Comparison of ENCODE assay signal across 8 cellular contexts in genomic region chr16:88453217-88453531, GRCh38. TPM values are rescaled to one million over a fixed set of nuclear protein-coding genes. Genes with fewer than 3 reads are reported as not detected.
DNase-seq lines count a peak whose midpoint lies in the region; ATAC-seq and TF ChIP-seq lines count a peak whose summit lies in the region.

Gene ZFPM1 (plus strand): TSS chr16:88453280. CDS start chr16:88453639, 359 bp downstream.

- no peak for TF ChIP-seq CTCF in RWPE2 (IDR thresholded peaks at IDR 0.05; ENCODE audit: poor library complexity, severe bottlenecking)
- no peak for TF ChIP-seq CTCF in foreskin fibroblast (IDR thresholded peaks at IDR 0.05; ENCODE audit: low read depth, low read length)
- no peak for TF ChIP-seq CTCF in spleen (IDR thresholded peaks at IDR 0.05 in 8 of 11, conservative IDR thresholded peaks at IDR 0.05 in 3 of 11)

- intact Hi-C loops in spleen (cut with DNase I; ENCODE audit: low total_unique reads) = no loop called here

- ATAC-seq in RWPE2 (ENCODE audit: low read depth) (no peak; the same call in 2 of the 3 replicates), HG02970 (IDR thresholded peaks at IDR 0.05; ENCODE audit: low FRiP score, unreplicated experiment) (no peak), HG03378 (IDR thresholded peaks at IDR 0.05; ENCODE audit: unreplicated experiment) (no peak), HG02798 (IDR thresholded peaks at IDR 0.05; ENCODE audit: poor library complexity, unreplicated experiment) (no peak)

- 0 to 1% (median 0%) methylated on average over 1 to 57 of the region's 57 CpGs; no CpG with 5 or more reads in 1 of the 5 donors for whole genome bisulfite sequencing in spleen, 5 donors

- H3K36me3 ChIP-seq in RWPE2 (ENCODE audit: low read depth) (no peaks in the 10 kb centered on the region), spleen (no peaks in the 10 kb centered on the region)

- peak; percentile 65 for TF ChIP-seq POLR2A in GM18951 (IDR thresholded peaks at IDR 0.05; ENCODE audit: extremely low read depth, insufficient read depth, insufficient read length)
- no peak for TF ChIP-seq POLR2A in spleen (IDR thresholded peaks at IDR 0.05)

- H3K9me3 ChIP-seq in RWPE2 (ENCODE audit: severe bottlenecking) = no peaks in the 10 kb centered on the region
- H3K9me3 ChIP-seq in spleen = no peaks in the 10 kb centered on the region

- H3K4me3 ChIP-seq in RWPE2 (ENCODE audit: severe bottlenecking) (peak within 1 kb of the TSS; percentile 40), foreskin fibroblast (ENCODE audit: low read depth in 1 of 2, low read length in 2 of 2) (peak within 1 kb of the TSS; percentile 60 to 61), spleen (peak within 1 kb of the TSS; percentile 56 to 89 (median 66))

- H3K27me3 ChIP-seq in RWPE2 (ENCODE audit: insufficient read depth, poor library complexity, severe bottlenecking) = no peaks in the 10 kb centered on the region
- H3K27me3 ChIP-seq in spleen (replicated peaks in 1 of 7) = peaks cover 0 to 43% (median 0%) of the 10 kb centered on the region in 7 donors

- in situ Hi-C loops in GM18951 (cut with MboI; ENCODE audit: low sequenced_read_pairs, unreplicated experiment) = loop anchor here (10.0 kb wide), 1 partner anchor 72 kb away; no protein-coding TSS in a partner anchor

- H3K27ac ChIP-seq in RWPE2 (ENCODE audit: poor library complexity, severe bottlenecking) (peak within 1 kb of the TSS; percentile 15), spleen (peak within 1 kb of the TSS; percentile 75 to 92 (median 84))

- DNase-seq in RWPE2 (ENCODE audit: low spot score) (no peak), foreskin fibroblast (no peak), spleen (no peak), T-helper 9 cell (no peak)

- peaks cover 3% of the 10 kb centered on the region for H3K4me1 ChIP-seq in RWPE2 (ENCODE audit: insufficient read depth, poor library complexity, severe bottlenecking)
- H3K4me1 ChIP-seq in spleen = peaks cover 35 to 87% (median 72%) of the 10 kb centered on the region in 6 donors

RNA-seq across cellular contexts. Expression of gene ZFPM1, which starts in this region (rescaled TPM):
- 10 to 100 TPM in 4 of 7 donors, 1 to 10 TPM in 3; 4.5 to 25.3 (median 16.2) TPM for total RNA-seq in spleen
- polyA plus RNA-seq in spleen = 10 to 100 TPM in 1 of 3 donors, 1 to 10 TPM in 2; 2.3 to 10.2 (median 2.8) TPM
